1 cellular context compared by ENCODE assay signal in the genomic region with DNA sequence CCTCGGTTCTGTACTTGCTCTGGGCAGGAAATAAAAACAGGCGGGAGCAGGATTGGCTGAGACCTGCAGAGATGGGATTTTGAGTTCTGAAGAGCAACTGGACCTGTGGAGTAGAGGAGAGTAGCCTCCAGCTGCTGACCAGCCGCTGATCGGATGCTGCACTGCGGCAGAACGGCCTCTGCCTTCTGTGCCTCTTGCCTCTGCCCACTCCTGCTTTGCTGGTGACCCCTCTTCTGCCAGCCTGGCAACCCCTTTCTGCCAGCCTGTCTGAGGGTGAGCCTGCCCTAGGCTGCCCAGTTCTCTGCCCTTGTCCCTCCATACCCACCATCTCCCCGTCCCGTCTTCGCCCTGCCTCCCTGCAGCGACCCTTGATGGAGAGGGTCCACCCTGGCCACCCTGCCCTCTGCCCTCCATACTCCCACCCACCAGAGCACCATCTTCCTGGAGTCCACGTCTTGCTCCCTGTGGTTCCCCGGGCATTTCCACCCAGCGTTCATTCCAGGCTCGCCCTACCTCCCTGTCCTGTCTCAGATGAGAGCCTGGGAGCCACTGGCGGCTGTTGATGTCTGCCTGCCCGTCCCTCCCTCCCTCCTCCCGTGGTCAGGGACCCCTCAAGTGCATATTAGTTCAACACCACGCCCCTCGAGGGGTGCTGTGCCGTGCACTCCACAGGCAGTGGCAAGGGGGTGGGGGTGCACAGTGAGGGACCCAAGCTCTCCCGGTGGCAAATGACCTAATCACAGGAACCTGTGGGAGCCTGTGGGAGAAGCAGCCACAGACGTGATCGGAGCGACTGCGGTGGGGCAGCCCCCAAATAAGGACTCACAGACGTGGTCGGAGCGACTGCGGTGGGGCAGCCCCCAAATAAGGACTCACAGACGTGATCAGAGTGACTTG.
TF ChIP-seq lines count a peak whose summit lies in the region.

No MANE protein-coding gene starts in this region.

TF ChIP-seq in IMR-90, 13 proteins besides CTCF, POLR2A, EP300 and RAD21 (continued from another document):
- TF ChIP-seq CHD1 (IDR thresholded peaks at IDR 0.05; ENCODE audit: low read depth, low read length) (no peak), RCOR1 (IDR thresholded peaks at IDR 0.05; ENCODE audit: insufficient replicate concordance, low read length) (no peak), MXI1 (IDR thresholded peaks at IDR 0.05; ENCODE audit: borderline replicate concordance, low read depth, low read length) (no peak), CEBPB (IDR thresholded peaks at IDR 0.05; ENCODE audit: low read depth, low read length) (no peak), MAFK (IDR thresholded peaks at IDR 0.05; ENCODE audit: low read depth, low read length) (no peak), MAZ (IDR thresholded peaks at IDR 0.05; ENCODE audit: borderline replicate concordance, low read depth, low read length) (no peak), RFX5 (IDR thresholded peaks at IDR 0.05; ENCODE audit: low read depth, low read length) (no peak), FOS (IDR thresholded peaks at IDR 0.05; ENCODE audit: low read depth, low read length) (no peak), SMC3 (IDR thresholded peaks at IDR 0.05; ENCODE audit: low read depth, low read length) (no peak)
- TF ChIP-seq, protein P1, sequence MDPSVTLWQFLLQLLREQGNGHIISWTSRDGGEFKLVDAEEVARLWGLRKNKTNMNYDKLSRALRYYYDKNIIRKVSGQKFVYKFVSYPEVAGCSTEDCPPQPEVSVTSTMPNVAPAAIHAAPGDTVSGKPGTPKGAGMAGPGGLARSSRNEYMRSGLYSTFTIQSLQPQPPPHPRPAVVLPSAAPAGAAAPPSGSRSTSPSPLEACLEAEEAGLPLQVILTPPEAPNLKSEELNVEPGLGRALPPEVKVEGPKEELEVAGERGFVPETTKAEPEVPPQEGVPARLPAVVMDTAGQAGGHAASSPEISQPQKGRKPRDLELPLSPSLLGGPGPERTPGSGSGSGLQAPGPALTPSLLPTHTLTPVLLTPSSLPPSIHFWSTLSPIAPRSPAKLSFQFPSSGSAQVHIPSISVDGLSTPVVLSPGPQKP (IDR thresholded peaks at IDR 0.05; ENCODE audit: borderline replicate concordance, low read depth, low read length), result no peak
- TF ChIP-seq, protein P2, sequence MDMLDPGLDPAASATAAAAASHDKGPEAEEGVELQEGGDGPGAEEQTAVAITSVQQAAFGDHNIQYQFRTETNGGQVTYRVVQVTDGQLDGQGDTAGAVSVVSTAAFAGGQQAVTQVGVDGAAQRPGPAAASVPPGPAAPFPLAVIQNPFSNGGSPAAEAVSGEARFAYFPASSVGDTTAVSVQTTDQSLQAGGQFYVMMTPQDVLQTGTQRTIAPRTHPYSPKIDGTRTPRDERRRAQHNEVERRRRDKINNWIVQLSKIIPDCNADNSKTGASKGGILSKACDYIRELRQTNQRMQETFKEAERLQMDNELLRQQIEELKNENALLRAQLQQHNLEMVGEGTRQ (IDR thresholded peaks at IDR 0.05; ENCODE audit: low read depth, low read length), result no peak
